In genomic region chr3:154967090-154967489, GRCh38 we compare ENCODE assay signal across 19 cellular contexts.
"Had no signal": no experiment of that assay in that cellular context is flagged by ENCODE, and none has a peak within 500 bp of the region (broad histone marks: within the 10 kb centered on the region; RNA-seq: fewer than 3 reads in every experiment).

No MANE protein-coding gene starts in this region.

- H3K27ac ChIP-seq: adrenal gland, body of pancreas, foreskin keratinocyte, right atrium auricular region, skin epidermis, suprapubic skin had no signal

- H3K4me1 Mint-ChIP-seq: activated CD8-positive, alpha-beta memory T cell treated with anti-CD3 and anti-CD28 coated beads, Interleukin-2, amount 10 ng/mL, durations not matched to agents 7 days and 5 days; activated naive CD4-positive, alpha-beta T cell treated with anti-CD3 and anti-CD28 coated beads, Interleukin-2, amount 50 U/mL, for 24 hours; memory B cell; natural killer cell had no signal

- H3K9me3 Mint-ChIP-seq: activated CD4-positive, alpha-beta memory T cell treated with anti-CD3 and anti-CD28 coated beads for 36 hours; activated naive CD4-positive, alpha-beta T cell treated with anti-CD3 and anti-CD28 coated beads, Interleukin-2, amount 50 U/mL, for 24 hours; activated T-cell treated with anti-CD3 and anti-CD28 coated beads, Interleukin-2, amount 50 U/mL, for 4 hours had no signal

- H3K27ac Mint-ChIP-seq: activated CD4-positive, alpha-beta memory T cell treated with anti-CD3 and anti-CD28 coated beads for 36 hours; activated CD8-positive, alpha-beta memory T cell treated with anti-CD3 and anti-CD28 coated beads, Interleukin-2, amount 10 ng/mL, durations not matched to agents 7 days and 5 days; activated naive CD4-positive, alpha-beta T cell treated with anti-CD3 and anti-CD28 coated beads, Interleukin-2, amount 50 U/mL, for 24 hours; memory B cell; natural killer cell; type B pancreatic cell had no signal

- H3K4me3 Mint-ChIP-seq: activated CD4-positive, alpha-beta memory T cell treated with anti-CD3 and anti-CD28 coated beads for 36 hours; activated CD8-positive, alpha-beta memory T cell treated with anti-CD3 and anti-CD28 coated beads, Interleukin-2, amount 10 ng/mL, durations not matched to agents 7 days and 5 days; activated naive CD4-positive, alpha-beta T cell treated with anti-CD3 and anti-CD28 coated beads, Interleukin-2, amount 50 U/mL, for 24 hours; activated T-cell treated with anti-CD3 and anti-CD28 coated beads, Interleukin-2, amount 50 U/mL, for 4 hours; memory B cell; natural killer cell; type B pancreatic cell had no signal

- DNase-seq: activated CD4-positive, alpha-beta memory T cell treated with anti-CD3 and anti-CD28 coated beads for 36 hours; activated CD8-positive, alpha-beta memory T cell treated with anti-CD3 and anti-CD28 coated beads, Interleukin-2, amount 10 ng/mL, durations not matched to agents 7 days and 5 days; activated effector memory CD4-positive, alpha-beta T cell treated with anti-CD3 and anti-CD28 coated beads, Interleukin-2, amount 50 U/mL, for 16 hours; activated T-cell treated with anti-CD3 and anti-CD28 coated beads, Interleukin-2, amount 50 U/mL, for 4 hours; adrenal gland; body of pancreas; caudate nucleus; kidney glomerular epithelial cell; left ventricle myocardium superior; natural killer cell; stimulated activated naive CD8-positive, alpha-beta T cell treated with anti-CD3 and anti-CD28 coated beads, Interleukin-15, Interleukin-2, amounts not matched to agents 100 U/mL and 50 U/mL, for 24 hours had no signal

- H3K36me3 Mint-ChIP-seq: activated CD4-positive, alpha-beta memory T cell treated with anti-CD3 and anti-CD28 coated beads for 36 hours; activated CD8-positive, alpha-beta memory T cell treated with anti-CD3 and anti-CD28 coated beads, Interleukin-2, amount 10 ng/mL, durations not matched to agents 7 days and 5 days; activated naive CD4-positive, alpha-beta T cell treated with anti-CD3 and anti-CD28 coated beads, Interleukin-2, amount 50 U/mL, for 24 hours; natural killer cell; type B pancreatic cell had no signal

- H3K4me1 ChIP-seq: adrenal gland, body of pancreas, right atrium auricular region, suprapubic skin had no signal

- H3K36me3 ChIP-seq: adrenal gland, neutrophil, right atrium auricular region, suprapubic skin had no signal

- H3K4me3 ChIP-seq: adrenal gland, body of pancreas, right atrium auricular region, skin epidermis, suprapubic skin had no signal

- ATAC-seq: activated CD8-positive, alpha-beta memory T cell treated with anti-CD3 and anti-CD28 coated beads, Interleukin-2, amount 10 ng/mL, durations not matched to agents 7 days and 5 days; activated T-cell treated with anti-CD3 and anti-CD28 coated beads, Interleukin-2, amount 50 U/mL, for 4 hours; body of pancreas; foreskin keratinocyte; left ventricle myocardium superior; natural killer cell; stimulated activated naive CD8-positive, alpha-beta T cell treated with anti-CD3 and anti-CD28 coated beads, Interleukin-15, Interleukin-2, amounts not matched to agents 100 U/mL and 50 U/mL, for 24 hours had no signal

- H3K9me3 ChIP-seq: adrenal gland, body of pancreas, neutrophil, right atrium auricular region, suprapubic skin had no signal

- H3K27me3 Mint-ChIP-seq: activated CD4-positive, alpha-beta memory T cell treated with anti-CD3 and anti-CD28 coated beads for 36 hours; activated CD8-positive, alpha-beta memory T cell treated with anti-CD3 and anti-CD28 coated beads, Interleukin-2, amount 10 ng/mL, durations not matched to agents 7 days and 5 days; activated naive CD4-positive, alpha-beta T cell treated with anti-CD3 and anti-CD28 coated beads, Interleukin-2, amount 50 U/mL, for 24 hours; memory B cell had no signal

- H3K27me3 ChIP-seq: adrenal gland, body of pancreas, foreskin keratinocyte, neutrophil, right atrium auricular region, suprapubic skin had no signal
